ENCODE assay signal across 1 cellular context in genomic region chr11:16981651-16982194, GRCh38.
TF ChIP-seq lines count a peak whose summit lies in the region.

No MANE protein-coding gene starts in this region.

TF ChIP-seq in HepG2, 621 proteins besides CTCF, POLR2A, EP300 and RAD21 (continued from another document and continues in another):
- TF ChIP-seq ATF4 (CRISPR knock-in tag; IDR thresholded peaks at IDR 0.05) (peak in 1 of 2 experiments; percentile 45; a peak in 2 of 4 replicates), HMGA1 (CRISPR knock-in tag; conservative IDR thresholded peaks at IDR 0.05) (no peak), ARNT2 (CRISPR knock-in tag; IDR thresholded peaks at IDR 0.05; ENCODE audit: low read depth) (0 out of 2 replicates have a peak, but pooled peaks have one; percentile 46), RFX1 (IDR thresholded peaks at IDR 0.05) (peak; percentile 63), ZNF335 (CRISPR knock-in tag; IDR thresholded peaks at IDR 0.05) (no peak), MIER2 (CRISPR knock-in tag; IDR thresholded peaks at IDR 0.05) (0 out of 2 replicates have a peak, but pooled peaks have one; percentile 21), FOXK1 (CRISPR knock-in tag; IDR thresholded peaks at IDR 0.05; ENCODE audit: borderline replicate concordance, low read depth) (no peak), SATB2 (CRISPR knock-in tag; IDR thresholded peaks at IDR 0.05) (no peak), CREB3 (CRISPR knock-in tag; IDR thresholded peaks at IDR 0.05) (no peak), TOE1 (CRISPR knock-in tag; IDR thresholded peaks at IDR 0.05) (no peak), ASH2L (IDR thresholded peaks at IDR 0.05; ENCODE audit: insufficient read length, low read depth, low read length) (peak; percentile 65), ZNF660 (CRISPR knock-in tag; IDR thresholded peaks at IDR 0.05; ENCODE audit: borderline replicate concordance, low read depth) (no peak), GPN1 (CRISPR knock-in tag; IDR thresholded peaks at IDR 0.05; ENCODE audit: borderline replicate concordance) (no peak), JDP2 (CRISPR knock-in tag; IDR thresholded peaks at IDR 0.05; ENCODE audit: borderline replicate concordance) (no peak), CHCHD3 (CRISPR knock-in tag; IDR thresholded peaks at IDR 0.05) (no peak), ZNF878 (CRISPR knock-in tag; IDR thresholded peaks at IDR 0.05) (no peak), ZNF124 (CRISPR knock-in tag; IDR thresholded peaks at IDR 0.05) (no peak), GATAD1 (CRISPR knock-in tag; IDR thresholded peaks at IDR 0.05) (no peak), ZNF225 (CRISPR knock-in tag; IDR thresholded peaks at IDR 0.05) (no peak), SP2 (CRISPR knock-in tag; IDR thresholded peaks at IDR 0.05) (no peak), ZNF557 (CRISPR knock-in tag; IDR thresholded peaks at IDR 0.05) (no peak), ZNF12 (CRISPR knock-in tag; IDR thresholded peaks at IDR 0.05) (peak; percentile 34; the same call in 1 of the 2 replicates), XBP1 (CRISPR knock-in tag; IDR thresholded peaks at IDR 0.05) (0 out of 2 replicates have a peak, but pooled peaks have one; percentile 34), KLF15 (CRISPR knock-in tag; IDR thresholded peaks at IDR 0.05; ENCODE audit: borderline replicate concordance) (no peak), NAIF1 (CRISPR knock-in tag; IDR thresholded peaks at IDR 0.05; ENCODE audit: borderline replicate concordance) (no peak), ZNF280D (CRISPR knock-in tag; IDR thresholded peaks at IDR 0.05) (no peak), YEATS2 (CRISPR knock-in tag; IDR thresholded peaks at IDR 0.05; ENCODE audit: borderline replicate concordance) (no peak), FOXP1 (IDR thresholded peaks at IDR 0.05) (0 out of 2 replicates have a peak, but pooled peaks have one; percentile 24), FOXP1 (CRISPR knock-in tag; IDR thresholded peaks at IDR 0.05) (peak; percentile 82), ZBTB25 (CRISPR knock-in tag; IDR thresholded peaks at IDR 0.05) (no peak), GATAD2A (CRISPR knock-in tag; IDR thresholded peaks at IDR 0.05) (peak; percentile 83), SPEN (CRISPR knock-in tag; IDR thresholded peaks at IDR 0.05; ENCODE audit: low read depth) (no peak), PCBP1 (IDR thresholded peaks at IDR 0.05; ENCODE audit: borderline replicate concordance, low read depth, low read length) (no peak), ZNF292 (CRISPR knock-in tag; IDR thresholded peaks at IDR 0.05; ENCODE audit: borderline replicate concordance, low read depth) (peak; percentile 80; the same call in 1 of the 2 replicates), NFIB (CRISPR knock-in tag; IDR thresholded peaks at IDR 0.05; ENCODE audit: borderline replicate concordance) (no peak), ZNF781 (CRISPR knock-in tag; IDR thresholded peaks at IDR 0.05; ENCODE audit: borderline replicate concordance, not compliant biosample characterization) (no peak), MLXIP (CRISPR knock-in tag; IDR thresholded peaks at IDR 0.05; ENCODE audit: borderline replicate concordance) (no peak), NRL (CRISPR knock-in tag; IDR thresholded peaks at IDR 0.05; ENCODE audit: borderline replicate concordance) (no peak), ZNF350 (CRISPR knock-in tag; IDR thresholded peaks at IDR 0.05; ENCODE audit: borderline replicate concordance, low read depth) (peak; percentile 43; the same call in 1 of the 2 replicates), CEBPB (IDR thresholded peaks at IDR 0.05; ENCODE audit: borderline replicate concordance, low read depth, low read length) (no peak), USF2 (IDR thresholded peaks at IDR 0.05; ENCODE audit: low read depth, low read length) (no peak), USF2 (CRISPR knock-in tag; IDR thresholded peaks at IDR 0.05; ENCODE audit: borderline replicate concordance) (no peak)
- TF ChIP-seq, protein P1, sequence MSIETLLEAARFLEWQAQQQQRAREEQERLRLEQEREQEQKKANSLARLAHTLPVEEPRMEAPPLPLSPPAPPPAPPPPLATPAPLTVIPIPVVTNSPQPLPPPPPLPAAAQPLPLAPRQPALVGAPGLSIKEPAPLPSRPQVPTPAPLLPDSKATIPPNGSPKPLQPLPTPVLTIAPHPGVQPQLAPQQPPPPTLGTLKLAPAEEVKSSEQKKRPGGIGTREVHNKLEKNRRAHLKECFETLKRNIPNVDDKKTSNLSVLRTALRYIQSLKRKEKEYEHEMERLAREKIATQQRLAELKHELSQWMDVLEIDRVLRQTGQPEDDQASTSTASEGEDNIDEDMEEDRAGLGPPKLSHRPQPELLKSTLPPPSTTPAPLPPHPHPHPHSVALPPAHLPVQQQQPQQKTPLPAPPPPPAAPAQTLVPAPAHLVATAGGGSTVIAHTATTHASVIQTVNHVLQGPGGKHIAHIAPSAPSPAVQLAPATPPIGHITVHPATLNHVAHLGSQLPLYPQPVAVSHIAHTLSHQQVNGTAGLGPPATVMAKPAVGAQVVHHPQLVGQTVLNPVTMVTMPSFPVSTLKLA (IDR thresholded peaks at IDR 0.05), result peak; percentile 45; the same call in 1 of the 2 replicates
- TF ChIP-seq, protein P2, sequence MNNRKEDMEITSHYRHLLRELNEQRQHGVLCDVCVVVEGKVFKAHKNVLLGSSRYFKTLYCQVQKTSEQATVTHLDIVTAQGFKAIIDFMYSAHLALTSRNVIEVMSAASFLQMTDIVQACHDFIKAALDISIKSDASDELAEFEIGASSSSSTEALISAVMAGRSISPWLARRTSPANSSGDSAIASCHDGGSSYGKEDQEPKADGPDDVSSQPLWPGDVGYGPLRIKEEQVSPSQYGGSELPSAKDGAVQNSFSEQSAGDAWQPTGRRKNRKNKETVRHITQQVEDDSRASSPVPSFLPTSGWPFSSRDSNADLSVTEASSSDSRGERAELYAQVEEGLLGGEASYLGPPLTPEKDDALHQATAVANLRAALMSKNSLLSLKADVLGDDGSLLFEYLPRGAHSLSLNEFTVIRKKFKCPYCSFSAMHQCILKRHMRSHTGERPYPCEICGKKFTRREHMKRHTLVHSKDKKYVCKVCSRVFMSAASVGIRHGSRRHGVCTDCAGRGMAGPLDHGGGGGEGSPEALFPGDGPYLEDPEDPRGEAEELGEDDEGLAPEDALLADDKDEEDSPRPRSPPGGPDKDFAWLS (CRISPR knock-in tag; IDR thresholded peaks at IDR 0.05; ENCODE audit: borderline replicate concordance), result no peak
- TF ChIP-seq, protein P3, sequence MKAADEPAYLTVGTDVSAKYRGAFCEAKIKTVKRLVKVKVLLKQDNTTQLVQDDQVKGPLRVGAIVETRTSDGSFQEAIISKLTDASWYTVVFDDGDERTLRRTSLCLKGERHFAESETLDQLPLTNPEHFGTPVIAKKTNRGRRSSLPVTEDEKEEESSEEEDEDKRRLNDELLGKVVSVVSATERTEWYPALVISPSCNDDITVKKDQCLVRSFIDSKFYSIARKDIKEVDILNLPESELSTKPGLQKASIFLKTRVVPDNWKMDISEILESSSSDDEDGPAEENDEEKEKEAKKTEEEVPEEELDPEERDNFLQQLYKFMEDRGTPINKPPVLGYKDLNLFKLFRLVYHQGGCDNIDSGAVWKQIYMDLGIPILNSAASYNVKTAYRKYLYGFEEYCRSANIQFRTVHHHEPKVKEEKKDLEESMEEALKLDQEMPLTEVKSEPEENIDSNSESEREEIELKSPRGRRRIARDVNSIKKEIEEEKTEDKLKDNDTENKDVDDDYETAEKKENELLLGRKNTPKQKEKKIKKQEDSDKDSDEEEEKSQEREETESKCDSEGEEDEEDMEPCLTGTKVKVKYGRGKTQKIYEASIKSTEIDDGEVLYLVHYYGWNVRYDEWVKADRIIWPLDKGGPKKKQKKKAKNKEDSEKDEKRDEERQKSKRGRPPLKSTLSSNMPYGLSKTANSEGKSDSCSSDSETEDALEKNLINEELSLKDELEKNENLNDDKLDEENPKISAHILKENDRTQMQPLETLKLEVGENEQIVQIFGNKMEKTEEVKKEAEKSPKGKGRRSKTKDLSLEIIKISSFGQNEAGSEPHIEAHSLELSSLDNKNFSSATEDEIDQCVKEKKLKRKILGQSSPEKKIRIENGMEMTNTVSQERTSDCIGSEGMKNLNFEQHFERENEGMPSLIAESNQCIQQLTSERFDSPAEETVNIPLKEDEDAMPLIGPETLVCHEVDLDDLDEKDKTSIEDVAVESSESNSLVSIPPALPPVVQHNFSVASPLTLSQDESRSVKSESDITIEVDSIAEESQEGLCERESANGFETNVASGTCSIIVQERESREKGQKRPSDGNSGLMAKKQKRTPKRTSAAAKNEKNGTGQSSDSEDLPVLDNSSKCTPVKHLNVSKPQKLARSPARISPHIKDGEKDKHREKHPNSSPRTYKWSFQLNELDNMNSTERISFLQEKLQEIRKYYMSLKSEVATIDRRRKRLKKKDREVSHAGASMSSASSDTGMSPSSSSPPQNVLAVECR (CRISPR knock-in tag; IDR thresholded peaks at IDR 0.05; ENCODE audit: borderline replicate concordance), result peak; percentile 37; the same call in 1 of the 2 replicates
- TF ChIP-seq, protein P4, sequence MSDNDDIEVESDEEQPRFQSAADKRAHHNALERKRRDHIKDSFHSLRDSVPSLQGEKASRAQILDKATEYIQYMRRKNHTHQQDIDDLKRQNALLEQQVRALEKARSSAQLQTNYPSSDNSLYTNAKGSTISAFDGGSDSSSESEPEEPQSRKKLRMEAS (IDR thresholded peaks at IDR 0.05), result peak; percentile 70
